Comparison of ENCODE assay signal across 23 cellular contexts in the genomic region with DNA sequence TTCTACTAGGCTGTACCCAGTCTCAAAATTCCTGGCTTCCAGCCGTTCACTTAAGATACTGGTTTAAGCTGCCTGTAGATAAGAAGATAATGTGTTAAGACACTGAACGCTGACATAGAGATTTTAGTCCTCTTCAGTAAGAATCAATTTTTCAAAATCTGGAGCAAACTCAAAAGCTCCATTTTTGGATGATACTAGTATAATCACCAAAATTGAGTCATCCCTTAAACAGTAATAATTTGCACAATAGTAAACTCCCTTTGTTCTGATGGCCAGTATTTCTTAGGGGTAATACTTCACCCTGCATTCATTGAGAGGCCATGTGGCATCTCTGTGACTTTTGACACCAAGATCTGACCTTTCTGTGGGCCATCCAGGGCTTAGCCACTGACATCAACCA.
DNase-seq lines count a peak whose midpoint lies in the region; ATAC-seq, FAIRE-seq and TF ChIP-seq lines count a peak whose summit lies in the region.
"Had no signal": no experiment of that assay in that cellular context is flagged by ENCODE, and none has a peak within 500 bp of the region (broad histone marks: within the 10 kb centered on the region; RNA-seq: fewer than 3 reads in every experiment).

No MANE protein-coding gene starts in this region.

- ATAC-seq in foreskin keratinocyte: no peak
- ATAC-seq in omental fat pad (ENCODE audit: low FRiP score): peak; percentile 57
- no peak for ATAC-seq in HG03565 (IDR thresholded peaks at IDR 0.05; ENCODE audit: unreplicated experiment)
- no peak for ATAC-seq in GM18520 (IDR thresholded peaks at IDR 0.05; ENCODE audit: unreplicated experiment)
- ATAC-seq: HCT116 had no signal

- no peaks in the 10 kb centered on the region for H3K9me3 ChIP-seq in GM23248 (ENCODE audit: low read depth)
- H3K9me3 ChIP-seq: Peyer's patch, SJCRH30 had no signal

- no peak overlapping the region for H3K9ac ChIP-seq in GM23248

- 21 to 31% methylated on average over 2 of the region's 2 CpGs for WGBS in GM23248 (ENCODE audit: low coverage in 1 of 2, low lambda C conversion rate in 2 of 2, missing lambda C conversion rate in 2 of 2), 2 experiments

- in situ Hi-C loops in GM23248 (cut with MboI): no loop called here

- H3K27me3 ChIP-seq in GM23248 (replicated peaks; ENCODE audit: insufficient read depth): no peaks in the 10 kb centered on the region
- no peaks in the 10 kb centered on the region for H3K27me3 ChIP-seq in bronchial epithelial cell (ENCODE audit: control insufficient read depth, insufficient read depth, low read length)
- no peaks in the 10 kb centered on the region for H3K27me3 ChIP-seq in foreskin keratinocyte
- H3K27me3 ChIP-seq: Peyer's patch, SJCRH30 had no signal

- 0 out of 2 replicates have a peak, but pooled peaks cover 7% of the 10 kb centered on the region for H3F3A ChIP-seq in GM23248 (ENCODE audit: insufficient read depth)

- H3K27ac ChIP-seq in GM23248 (no peak overlapping the region), foreskin keratinocyte (peak overlapping the region; percentile 12)
- H3K27ac ChIP-seq: Peyer's patch, SJCRH30 had no signal

- peaks cover 14% of the 10 kb centered on the region for H3K4me1 ChIP-seq in GM23248 (ENCODE audit: insufficient read depth)
- no peaks in the 10 kb centered on the region for H3K4me1 ChIP-seq in foreskin keratinocyte
- H3K4me1 ChIP-seq: Peyer's patch, SJCRH30 had no signal

- H3K9me2 ChIP-seq in GM23248 (ENCODE audit: insufficient read depth): no peaks in the 10 kb centered on the region

- no peaks in the 10 kb centered on the region for H3K79me2 ChIP-seq in GM23248 (ENCODE audit: insufficient read depth)

- DNase-seq in GM23248: peak; percentile 52
- DNase-seq in bronchial epithelial cell (ENCODE audit: low read depth): no peak
- no peak for DNase-seq in foreskin keratinocyte
- no peak for DNase-seq in omental fat pad (ENCODE audit: low spot score)
- DNase-seq in COR-L47 (lab: John Stamatoyannopoulos, UW): no peak
- DNase-seq: EL, GF-D8, KG1, NCI-H1105, NCI-H146, NCI-H2029 treated with DMSO at 0.1 percent for 48 hours, NCI-H345, NCI-H524, NCI-H774, Peyer's patch, SJCRH30 had no signal

- H2AFZ ChIP-seq in GM23248: peak overlapping the region; percentile 27; the same call in 1 of the 2 replicates

- H3K4me2 ChIP-seq in GM23248 (ENCODE audit: unreplicated experiment): peak overlapping the region; percentile 20

- TF ChIP-seq CTCF in bronchial epithelial cell (IDR thresholded peaks at IDR 0.05; ENCODE audit: insufficient read depth, low read length, severe bottlenecking) (no peak), foreskin keratinocyte (conservative IDR thresholded peaks at IDR 0.05) (no peak), omental fat pad (IDR thresholded peaks at IDR 0.05) (no peak)

- H4K20me1 ChIP-seq in GM23248 (ENCODE audit: insufficient read depth): no peaks in the 10 kb centered on the region

- H3K4me3 ChIP-seq in GM23248 (no peak overlapping the region), bronchial epithelial cell (ENCODE audit: low read depth, low read length) (no peak overlapping the region)
- H3K4me3 ChIP-seq: Peyer's patch, SJCRH30 had no signal

- FAIRE-seq in bronchial epithelial cell (lab: Jason Lieb, UNC): peak; percentile 13
- FAIRE-seq: A204.1, D721Med, H1, HTR-8/SVneo had no signal

- no peaks in the 10 kb centered on the region for H3K36me3 ChIP-seq in GM23248 (ENCODE audit: low read depth)
- no peaks in the 10 kb centered on the region for H3K36me3 ChIP-seq in bronchial epithelial cell (ENCODE audit: control insufficient read depth, insufficient read depth, low read length)
- H3K36me3 ChIP-seq: Peyer's patch, SJCRH30 had no signal
